ENCODE assay signal across 24 cellular contexts in the genomic region with DNA sequence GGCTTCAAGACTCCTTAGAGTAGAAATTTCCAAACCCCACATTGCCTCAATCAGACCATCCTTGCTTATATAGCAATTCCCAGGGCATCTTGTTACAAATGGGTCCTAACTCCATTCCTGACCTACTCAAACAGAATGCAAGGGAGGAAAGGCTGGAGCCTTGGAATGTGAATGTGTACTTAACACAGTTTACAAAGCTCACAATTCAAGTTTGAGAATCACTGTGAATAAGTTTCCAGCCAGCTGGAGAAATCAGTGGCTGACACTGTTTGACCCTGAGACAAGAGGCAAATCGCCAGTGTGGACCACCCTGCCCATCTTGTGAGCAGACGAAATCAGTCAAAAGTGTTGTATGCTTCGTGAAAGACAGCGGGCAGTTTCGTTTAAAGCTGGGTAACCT.
"Had no signal": no experiment of that assay in that cellular context is flagged by ENCODE, and none has a peak within 500 bp of the region (broad histone marks: within the 10 kb centered on the region; RNA-seq: fewer than 3 reads in every experiment).

No MANE protein-coding gene starts in this region.

- H3K27ac ChIP-seq: cardiac muscle cell, esophagus muscularis mucosa, heart right ventricle, left ventricle myocardium inferior, tibial nerve, vagina had no signal

- H3K4me3 ChIP-seq: cardiac muscle cell, esophagus muscularis mucosa, heart right ventricle, left ventricle myocardium inferior, tibial nerve, vagina had no signal

- DNase-seq: activated CD4-positive, alpha-beta T cell treated with anti-CD3 and anti-CD28 coated beads for 36 hours; activated CD4-positive, alpha-beta T cell treated with anti-CD3 and anti-CD28 coated beads, Interleukin-2, amount 50 U/mL, for 48 hours; activated gamma-delta T cell treated with Interleukin-2 at 50 U/mL for 16 hours; amygdala; effector memory CD4-positive, alpha-beta T cell; heart right ventricle; kidney; left ventricle myocardium inferior; mesendoderm; naive thymus-derived CD8-positive, alpha-beta T cell; nucleus accumbens; retina; stimulated activated CD4-positive, alpha-beta T cell treated with anti-CD3 and anti-CD28 coated beads, Interleukin-1b, Interleukin-23, amount 100 ng/mL, for 48 hours; stimulated activated CD8-positive, alpha-beta memory T cell treated with anti-CD3 and anti-CD28 coated beads, Interleukin-4, amount 100 ng/mL, for 48 hours; stimulated activated naive CD4-positive, alpha-beta T cell; substantia nigra; T-helper 2 cell had no signal

- H3K27ac Mint-ChIP-seq: activated CD4-positive, alpha-beta T cell treated with anti-CD3 and anti-CD28 coated beads for 36 hours; activated naive CD4-positive, alpha-beta T cell treated with anti-CD3 and anti-CD28 coated beads, Interleukin-2, amount 50 U/mL, for 72 hours; activated T-helper 1 cell treated with anti-CD3 and anti-CD28 coated beads, Interleukin-12 subunit alpha, Interleukin-12 subunit beta, Interleukin-2, Interleukin-4 antibody, amounts not matched to agents 30 ng/mL and 10 ng/mL and 1 ng/mL, durations not matched to agents 14 hours and 24 hours and 36 hours; naive thymus-derived CD8-positive, alpha-beta T cell; WTC11 had no signal

- H3K4me1 Mint-ChIP-seq: activated CD4-positive, alpha-beta T cell treated with anti-CD3 and anti-CD28 coated beads for 36 hours; naive thymus-derived CD8-positive, alpha-beta T cell had no signal

- H3K27me3 ChIP-seq: cardiac muscle cell, esophagus muscularis mucosa, heart right ventricle, tibial nerve, vagina had no signal

- ATAC-seq: activated CD4-positive, alpha-beta T cell treated with anti-CD3 and anti-CD28 coated beads for 36 hours; activated naive CD4-positive, alpha-beta T cell treated with anti-CD3 and anti-CD28 coated beads, Interleukin-2, amount 50 U/mL, for 72 hours; heart right ventricle; naive thymus-derived CD8-positive, alpha-beta T cell; WTC11 had no signal

- H3K9me3 ChIP-seq: esophagus muscularis mucosa, heart right ventricle, left ventricle myocardium inferior, tibial nerve, vagina had no signal

- H3K9me3 Mint-ChIP-seq: activated naive CD4-positive, alpha-beta T cell treated with anti-CD3 and anti-CD28 coated beads, Interleukin-2, amount 50 U/mL, for 72 hours; activated T-helper 1 cell treated with anti-CD3 and anti-CD28 coated beads, Interleukin-12 subunit alpha, Interleukin-12 subunit beta, Interleukin-2, Interleukin-4 antibody, amounts not matched to agents 30 ng/mL and 10 ng/mL and 1 ng/mL, durations not matched to agents 14 hours and 24 hours and 36 hours; naive thymus-derived CD8-positive, alpha-beta T cell; WTC11 had no signal

- H3K4me3 Mint-ChIP-seq: activated CD4-positive, alpha-beta T cell treated with anti-CD3 and anti-CD28 coated beads for 36 hours; activated T-helper 1 cell treated with anti-CD3 and anti-CD28 coated beads, Interleukin-12 subunit alpha, Interleukin-12 subunit beta, Interleukin-2, Interleukin-4 antibody, amounts not matched to agents 30 ng/mL and 10 ng/mL and 1 ng/mL, durations not matched to agents 14 hours and 24 hours and 36 hours; naive thymus-derived CD8-positive, alpha-beta T cell; WTC11 had no signal

- H3K36me3 ChIP-seq: cardiac muscle cell, esophagus muscularis mucosa, heart right ventricle, left ventricle myocardium inferior, tibial nerve, vagina had no signal
